In genomic region chr16:21289789-21290188, GRCh38 we compare ENCODE assay signal across 5 cellular contexts. TPM values are rescaled to one million over a fixed set of nuclear protein-coding genes. Genes with fewer than 3 reads are reported as not detected.
"Had no signal": no experiment of that assay in that cellular context is flagged by ENCODE, and none has a peak within 500 bp of the region (broad histone marks: within the 10 kb centered on the region; RNA-seq: fewer than 3 reads in every experiment).

No MANE protein-coding gene starts in this region.

RNA-seq across cellular contexts. Expression of gene CRYM, which starts 11.7 kb away (rescaled TPM):
- total RNA-seq: GM23248, HFFc6 had no signal
- polyA plus RNA-seq: GM23248 had no signal

RNA-seq across cellular contexts. Expression of gene ANKS4B, which starts 56.3 kb away (rescaled TPM):
- total RNA-seq: GM23248, H4, H7, HFFc6 had no signal
- polyA plus RNA-seq: GM23248, GM23338 had no signal
